8 cellular contexts compared by ENCODE assay signal in the genomic region with DNA sequence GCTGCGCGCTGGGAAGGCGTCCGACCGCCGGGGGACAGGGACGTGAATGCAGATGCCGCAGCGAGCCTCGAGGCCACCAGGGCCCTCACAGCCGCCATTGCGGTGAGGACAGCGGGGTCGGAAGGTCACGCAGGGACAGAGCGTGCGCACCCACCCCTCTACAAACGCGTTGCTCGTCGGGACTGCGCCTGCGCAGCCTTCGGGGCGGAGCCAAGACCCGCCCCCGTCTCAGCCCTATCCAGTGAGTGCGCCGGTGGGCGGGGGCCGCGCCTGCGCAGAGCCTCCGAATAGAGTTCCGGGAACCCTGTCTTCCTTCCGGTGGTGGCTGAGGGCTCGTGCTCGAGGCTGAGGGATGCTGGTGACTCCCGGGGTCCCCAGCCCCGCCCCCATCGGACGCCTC.
DNase-seq lines count a peak whose midpoint lies in the region; ATAC-seq and TF ChIP-seq lines count a peak whose summit lies in the region.
"Not testable (repeated sequence)": the region's sequence is repeated elsewhere in the genome, so short reads cannot be mapped to it uniquely, and the experiment has no call there.

No MANE protein-coding gene starts in this region.

- not testable (repeated sequence) for H3K36me3 Mint-ChIP-seq in progenitor cell of endocrine pancreas (ENCODE audit: insufficient read depth); stimulated activated naive B cell treated with anti-CD40 and anti-IgM and Interleukin-4, amounts not matched to agents 10 μg/mL and 1 μg/mL and 100 μg/mL, for 72 hours

- TF ChIP-seq POLR2A in breast epithelium (IDR thresholded peaks at IDR 0.05), result not testable (repeated sequence)

- POLR2A ChIA-PET in HEK293 (lab: Yijun Ruan, JAX), result not testable (repeated sequence)

- not testable (repeated sequence) for TF ChIP-seq CTCF in GM12875 (IDR thresholded peaks at IDR 0.05; ENCODE audit: borderline replicate concordance, insufficient read depth, low read depth, low read length); HEK293 (tag by site-specific recombination; IDR thresholded peaks at IDR 0.05); breast epithelium (IDR thresholded peaks at IDR 0.05); progenitor cell of endocrine pancreas (IDR thresholded peaks at IDR 0.05; ENCODE audit: unreplicated experiment)

- peak overlapping the region; percentile 66 for H3K4me3 Mint-ChIP-seq in progenitor cell of endocrine pancreas (ENCODE audit: low read depth)
- peak overlapping the region; percentile 25 to 55 for H3K4me3 Mint-ChIP-seq in stimulated activated naive B cell treated with anti-CD40 and anti-IgM and Interleukin-4, amounts not matched to agents 10 μg/mL and 1 μg/mL and 100 μg/mL, for 72 hours

- intact Hi-C loops in breast epithelium (cut with DNase I; ENCODE audit: low total_unique reads), result not testable (repeated sequence)

- H3K9me3 ChIP-seq in HEK293 (ENCODE audit: control insufficient read depth, insufficient read depth, low read depth, low read length); breast epithelium; iPS DF 6.9 (ENCODE audit: control insufficient read depth, insufficient read depth, low read length): not testable (repeated sequence)

- ATAC-seq in stimulated activated naive B cell treated with anti-CD40 and anti-IgM and Interleukin-4, amounts not matched to agents 10 μg/mL and 1 μg/mL and 100 μg/mL, for 72 hours (replicated peaks), result peak; percentile 90 to 94

- TF ChIP-seq RAD21 in Ishikawa (IDR thresholded peaks at IDR 0.05; ENCODE audit: low read depth), result not testable (repeated sequence)

- H3K27ac Mint-ChIP-seq in progenitor cell of endocrine pancreas; stimulated activated naive B cell treated with anti-CD40 and anti-IgM and Interleukin-4, amounts not matched to agents 10 μg/mL and 1 μg/mL and 100 μg/mL, for 72 hours: not testable (repeated sequence)

- peak overlapping the region; percentile 49 for H3K4me3 ChIP-seq in GM12875 (ENCODE audit: low read depth, low read length)
- peak overlapping the region; percentile 37 for H3K4me3 ChIP-seq in HEK293 (ENCODE audit: low read depth, low read length)
- peak overlapping the region; percentile 39 to 67 (median 56) for H3K4me3 ChIP-seq in breast epithelium
- H3K4me3 ChIP-seq in iPS DF 6.9 (ENCODE audit: low read length), result peak overlapping the region; percentile 45; the same call in 1 of the 2 replicates

- not testable (repeated sequence) for H3K36me3 ChIP-seq in HEK293 (ENCODE audit: control insufficient read depth in 2 of 2, insufficient read depth in 1 of 2, low read length in 2 of 2); breast epithelium; iPS DF 6.9 (ENCODE audit: control insufficient read depth, insufficient read depth, low read length)

- not testable (repeated sequence) for TF ChIP-seq EP300 in Ishikawa (IDR thresholded peaks at IDR 0.05; ENCODE audit: borderline replicate concordance)

- CTCF ChIA-PET in HEK293 (lab: Yijun Ruan, JAX), result not testable (repeated sequence)

- not testable (repeated sequence) for H3K27me3 Mint-ChIP-seq in progenitor cell of endocrine pancreas; stimulated activated naive B cell treated with anti-CD40 and anti-IgM and Interleukin-4, amounts not matched to agents 10 μg/mL and 1 μg/mL and 100 μg/mL, for 72 hours

- DNase-seq in activated CD4-positive, alpha-beta T cell treated with anti-CD3 and anti-CD28 coated beads, Interleukin-2, amount 50 U/mL, for 1 hour, result peak; percentile 98
- DNase-seq in breast epithelium (ENCODE audit: low spot score in 2 of 2), result peak; percentile 82 to 94
- DNase-seq in iPS DF 6.9 (ENCODE audit: low read depth, low spot score), result peak; percentile 55
- DNase-seq in progenitor cell of endocrine pancreas (ENCODE audit: low spot score, unreplicated experiment), result peak; percentile 98
- DNase-seq in stimulated activated naive B cell treated with anti-CD40 and anti-IgM and Interleukin-4, amounts not matched to agents 10 μg/mL and 1 μg/mL and 100 μg/mL, for 72 hours, result peak; percentile 99

- not testable (repeated sequence) for H3K4me1 Mint-ChIP-seq in progenitor cell of endocrine pancreas (ENCODE audit: low read depth); stimulated activated naive B cell treated with anti-CD40 and anti-IgM and Interleukin-4, amounts not matched to agents 10 μg/mL and 1 μg/mL and 100 μg/mL, for 72 hours

- not testable (repeated sequence) for H3K27me3 ChIP-seq in breast epithelium; iPS DF 6.9 (ENCODE audit: control insufficient read depth, insufficient read depth, low read length)

- H3K9me3 Mint-ChIP-seq in progenitor cell of endocrine pancreas (ENCODE audit: low read depth); stimulated activated naive B cell treated with anti-CD40 and anti-IgM and Interleukin-4, amounts not matched to agents 10 μg/mL and 1 μg/mL and 100 μg/mL, for 72 hours: not testable (repeated sequence)

- not testable (repeated sequence) for H3K27ac ChIP-seq in HEK293 (ENCODE audit: extremely low read depth, low read depth, low read length); iPS DF 6.9 (ENCODE audit: low read length)
- H3K27ac ChIP-seq in breast epithelium, result peak overlapping the region; percentile 58 to 87

- not testable (repeated sequence) for H3K4me1 ChIP-seq in HEK293 (ENCODE audit: control insufficient read depth, insufficient read depth, low read length); breast epithelium; iPS DF 6.9 (ENCODE audit: control insufficient read depth, insufficient read depth, low read length)

- WGBS in iPS DF 6.9 (ENCODE audit: insufficient coverage, insufficient read length), result no CpG with 5 or more reads among the region's 42 CpGs

TF ChIP-seq in HEK293, 187 proteins besides CTCF, POLR2A, EP300 and RAD21:
- TF ChIP-seq, protein P1, sequence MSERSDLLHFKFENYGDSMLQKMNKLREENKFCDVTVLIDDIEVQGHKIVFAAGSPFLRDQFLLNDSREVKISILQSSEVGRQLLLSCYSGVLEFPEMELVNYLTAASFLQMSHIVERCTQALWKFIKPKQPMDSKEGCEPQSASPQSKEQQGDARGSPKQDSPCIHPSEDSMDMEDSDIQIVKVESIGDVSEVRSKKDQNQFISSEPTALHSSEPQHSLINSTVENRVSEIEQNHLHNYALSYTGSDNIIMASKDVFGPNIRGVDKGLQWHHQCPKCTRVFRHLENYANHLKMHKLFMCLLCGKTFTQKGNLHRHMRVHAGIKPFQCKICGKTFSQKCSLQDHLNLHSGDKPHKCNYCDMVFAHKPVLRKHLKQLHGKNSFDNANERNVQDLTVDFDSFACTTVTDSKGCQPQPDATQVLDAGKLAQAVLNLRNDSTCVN (tag by site-specific recombination; optimal IDR thresholded peaks at IDR 0.05), result peak; percentile 20
- peak; percentile 39 for TF ChIP-seq SP2 (tag by site-specific recombination; IDR thresholded peaks at IDR 0.05)

TF ChIP-seq in Ishikawa, 13 proteins besides CTCF, POLR2A, EP300 and RAD21:
- peak; percentile 43; the same call in 1 of the 2 replicates for TF ChIP-seq EGR1 (IDR thresholded peaks at IDR 0.05)
TF ChIP-seq in Ishikawa: peak in this region for 1; not testable (repeated sequence) for 12.
